In genomic region chr14:50342211-50343080, GRCh38 we compare ENCODE assay signal across 8 cellular contexts. TPM values are rescaled to one million over a fixed set of nuclear protein-coding genes. Genes with fewer than 3 reads are reported as not detected.
DNase-seq lines count a peak whose midpoint lies in the region; ATAC-seq lines count a peak whose summit lies in the region.

No MANE protein-coding gene starts in this region.

- peak overlapping the region in 2 of 9 donors; percentile 31 to 66 for H3K27ac Mint-ChIP-seq in naive thymus-derived CD4-positive, alpha-beta T cell

- H3K4me1 ChIP-seq in BLaER1 treated with 17β-estradiol and CSF1 and Interleukin-3, amounts not matched to agents 10 nM and 100 nM: peaks cover 4 to 22% (median 19%) of the 10 kb centered on the region in 10 experiments
- H3K4me1 ChIP-seq in naive thymus-derived CD4-positive, alpha-beta T cell (ENCODE audit: control insufficient read depth in 2 of 2, insufficient read depth in 2 of 2, low read length in 2 of 2): no peaks in the 10 kb centered on the region
- no peaks in the 10 kb centered on the region for H3K4me1 ChIP-seq in aorta (ENCODE audit: control insufficient read depth in 1 of 2, insufficient read depth in 2 of 2, low read length in 2 of 2)

- H3K4me3 ChIP-seq in BLaER1 treated with 17β-estradiol and CSF1 and Interleukin-3, amounts not matched to agents 10 nM and 100 nM: peak overlapping the region in 3 of 10 experiments; percentile 6 to 37 (median 12); a peak in 3 of 20 replicates
- no peak overlapping the region for H3K4me3 ChIP-seq in naive thymus-derived CD4-positive, alpha-beta T cell (ENCODE audit: low read length)
- no peak overlapping the region for H3K4me3 ChIP-seq in aorta (ENCODE audit: low read length in 2 of 2)

- H3K36me3 ChIP-seq in BLaER1 treated with 17β-estradiol and CSF1 and Interleukin-3, amounts not matched to agents 10 nM and 100 nM: 0 out of 22 replicates have a peak, but pooled peaks cover 0 to 4% (median 0%) of the 10 kb centered on the region in 11 experiments
- H3K36me3 ChIP-seq in naive thymus-derived CD4-positive, alpha-beta T cell (ENCODE audit: control insufficient read depth in 2 of 3, insufficient read depth in 3 of 3, low read length in 3 of 3): peaks cover 0 to 13% (median 0%) of the 10 kb centered on the region in 3 experiments
- no peaks in the 10 kb centered on the region for H3K36me3 ChIP-seq in aorta (ENCODE audit: control insufficient read depth in 1 of 2, insufficient read depth in 2 of 2, low read length in 1 of 2)

- H3K36me3 Mint-ChIP-seq in naive thymus-derived CD4-positive, alpha-beta T cell: peaks cover 2 to 15% (median 8%) of the 10 kb centered on the region in 5 donors

- H3K4me2 ChIP-seq in BLaER1 treated with 17β-estradiol and CSF1 and Interleukin-3, amounts not matched to agents 10 nM and 100 nM: peak overlapping the region; percentile 13 to 70 (median 59)

- H3K4me3 Mint-ChIP-seq in naive thymus-derived CD4-positive, alpha-beta T cell: peak overlapping the region in 1 of 10 donors; percentile 59

- peak overlapping the region in 8 of 11 experiments; percentile 3 to 48 (median 30); a peak in 10 of 22 replicates for H3K9ac ChIP-seq in BLaER1 treated with 17β-estradiol and CSF1 and Interleukin-3, amounts not matched to agents 10 nM and 100 nM

- H3K27me3 ChIP-seq in BLaER1 treated with 17β-estradiol and CSF1 and Interleukin-3, amounts not matched to agents 10 nM and 100 nM: no peaks in the 10 kb centered on the region
- H3K27me3 ChIP-seq in naive thymus-derived CD4-positive, alpha-beta T cell (ENCODE audit: control insufficient read depth in 2 of 2, insufficient read depth in 2 of 2, low read length in 2 of 2): no peaks in the 10 kb centered on the region
- no peaks in the 10 kb centered on the region for H3K27me3 ChIP-seq in aorta (ENCODE audit: control insufficient read depth in 1 of 2, insufficient read depth in 2 of 2, low read length in 1 of 2)

- ATAC-seq in GM21447 (IDR thresholded peaks at IDR 0.05; ENCODE audit: unreplicated experiment) (peak; percentile 51), aorta (ENCODE audit: low FRiP score) (peak; percentile 78)
- peak; percentile 83 for ATAC-seq in naive thymus-derived CD4-positive, alpha-beta T cell

- CTCF ChIA-PET in naive thymus-derived CD4-positive, alpha-beta T cell (lab: Charles Lee): interaction anchor here (0.8 to 1.4 kb wide), 3 partner anchors 9 to 433 kb away, joined by 3 to 8 read pairs (median 4); no protein-coding TSS in a partner anchor

- intact Hi-C loops in naive thymus-derived CD4-positive, alpha-beta T cell (cut with micrococcal nuclease): loop anchor here (1.0 to 5.0 kb wide), 4 partner anchors 21 to 518 kb away; partner anchors contain the start of gene MAP4K5 (in 2 of the 2)
- intact Hi-C loops in aorta (cut with DNase I): no loop called here

- DNase-seq in NCI-H2107 treated with DMSO at 0.1 percent for 48 hours (lab: John Stamatoyannopoulos, UW; ENCODE audit: unreplicated experiment): peak; percentile 55
- peak; percentile 43 for DNase-seq in activated CD8-positive, alpha-beta memory T cell treated with anti-CD3 and anti-CD28 coated beads, Interleukin-2, amount 50 U/mL, for 4 hours
- DNase-seq in fibroblast of peridontal ligament (ENCODE audit: extremely low read depth): peak; percentile 80
- peak in 7 of 9 donors; percentile 22 to 59 (median 39) for DNase-seq in naive thymus-derived CD4-positive, alpha-beta T cell
- DNase-seq in aorta: no peak
- DNase-seq in NCI-H1048 (lab: John Stamatoyannopoulos, UW): no peak

- 31 to 34% methylated on average over 8 of the region's 8 CpGs for WGBS in aorta, 2 donors

- POLR2A ChIA-PET in naive thymus-derived CD4-positive, alpha-beta T cell (lab: Charles Lee): no interaction called here

- H3K27me3 Mint-ChIP-seq in naive thymus-derived CD4-positive, alpha-beta T cell: peaks cover 0 to 11% (median 0%) of the 10 kb centered on the region in 5 donors

- H3K9me3 ChIP-seq in BLaER1 treated with 17β-estradiol and CSF1 and Interleukin-3, amounts not matched to agents 10 nM and 100 nM (replicated peaks in 1 of 11): no peaks in the 10 kb centered on the region
- no peaks in the 10 kb centered on the region for H3K9me3 ChIP-seq in naive thymus-derived CD4-positive, alpha-beta T cell (ENCODE audit: control insufficient read depth in 2 of 3, low read length in 3 of 3)
- no peaks in the 10 kb centered on the region for H3K9me3 ChIP-seq in aorta (ENCODE audit: control insufficient read depth, low read length)

- no peaks in the 10 kb centered on the region for H3K9me3 Mint-ChIP-seq in naive thymus-derived CD4-positive, alpha-beta T cell

- peaks cover 0 to 23% (median 16%) of the 10 kb centered on the region in 7 donors for H3K4me1 Mint-ChIP-seq in naive thymus-derived CD4-positive, alpha-beta T cell

- H4K20me1 ChIP-seq in BLaER1 treated with 17β-estradiol and CSF1 and Interleukin-3, amounts not matched to agents 10 nM and 100 nM: no peaks in the 10 kb centered on the region

- H3K27ac ChIP-seq in BLaER1 treated with 17β-estradiol and CSF1 and Interleukin-3, amounts not matched to agents 10 nM and 100 nM: no peak overlapping the region; a peak in 1 of 22 replicates
- H3K27ac ChIP-seq in naive thymus-derived CD4-positive, alpha-beta T cell (ENCODE audit: low read depth, low read length): no peak overlapping the region
- H3K27ac ChIP-seq in aorta (ENCODE audit: low read depth in 1 of 2, low read length in 2 of 2): no peak overlapping the region

RNA-seq across cellular contexts. Expression of gene DMAC2L, which starts 30.3 kb away (rescaled TPM):
- 10 to 100 TPM; 15.5 to 21.2 (median 16.7) TPM for total RNA-seq in naive thymus-derived CD4-positive, alpha-beta T cell
- 10 to 100 TPM; 13.1 to 27.5 TPM for polyA plus RNA-seq in naive thymus-derived CD4-positive, alpha-beta T cell
- 10 to 100 TPM; 13.1 to 15.8 TPM for total RNA-seq in aorta
- polyA plus RNA-seq in aorta: 10 to 100 TPM in 1 of 2 donors, 1 to 10 TPM in 1; 6.8 to 11.4 TPM

RNA-seq across cellular contexts. Expression of gene L2HGDH, which starts 30.4 kb away (rescaled TPM):
- total RNA-seq in naive thymus-derived CD4-positive, alpha-beta T cell: 10 to 100 TPM in 1 of 5 experiments, 1 to 10 TPM in 4; 3.7 to 10.1 (median 4.8) TPM
- polyA plus RNA-seq in naive thymus-derived CD4-positive, alpha-beta T cell: 1 to 10 TPM; 3.0 to 5.3 TPM
- total RNA-seq in aorta: 1 to 10 TPM; 2.1 to 2.7 TPM
- 1 to 10 TPM; 1.9 to 2.5 TPM for polyA plus RNA-seq in aorta

RNA-seq across cellular contexts. Expression of gene CDKL1, which starts 54.2 kb away (rescaled TPM):
- 10 to 100 TPM in 1 of 5 experiments, 1 to 10 TPM in 4; 2.6 to 14.8 (median 4.9) TPM for total RNA-seq in naive thymus-derived CD4-positive, alpha-beta T cell
- polyA plus RNA-seq in naive thymus-derived CD4-positive, alpha-beta T cell: 1 to 10 TPM; 2.0 to 7.1 TPM
- total RNA-seq in aorta: 1 to 10 TPM; 8.8 to 9.7 TPM
- 1 to 10 TPM; 1.6 to 2.0 TPM for polyA plus RNA-seq in aorta

Comparison
In these comparisons a context has a peak if more than half of its experiments do, and no peak if none do; other contexts are left out.
1. DNase-seq: peak in NCI-H2107 treated with DMSO at 0.1 percent for 48 hours (single experiment), activated CD8-positive, alpha-beta memory T cell treated with anti-CD3 and anti-CD28 coated beads, Interleukin-2, amount 50 U/mL, for 4 hours (single experiment), fibroblast of peridontal ligament (single experiment) and naive thymus-derived CD4-positive, alpha-beta T cell (7 of 9); none in aorta (0 of 2) and NCI-H1048 (single experiment).
2. intact Hi-C loops: an anchor here in naive thymus-derived CD4-positive, alpha-beta T cell (1.0 to 5.0 kb wide); none called in aorta.
3. Peak in every context shown above with its lines, with median percentiles within 50 percentile points of each other: ATAC-seq.